15 cellular contexts compared by ENCODE assay signal in genomic region chr2:6957910-6958615, GRCh38. TPM values are rescaled to one million over a fixed set of nuclear protein-coding genes. Genes with fewer than 3 reads are reported as not detected.
A peak's percentile ranks its signal among the peaks of the same experiment; 100 is the strongest.
DNase-seq lines count a peak whose midpoint lies in the region; ATAC-seq and TF ChIP-seq lines count a peak whose summit lies in the region.
"Had no signal": no experiment of that assay in that cellular context is flagged by ENCODE, and none has a peak within 500 bp of the region (broad histone marks: within the 10 kb centered on the region; RNA-seq: fewer than 3 reads in every experiment).

No MANE protein-coding gene starts in this region.

- no peaks in the 10 kb centered on the region for H3K27me3 ChIP-seq in naive thymus-derived CD4-positive, alpha-beta T cell (ENCODE audit: control insufficient read depth in 2 of 2, insufficient read depth in 2 of 2, low read length in 2 of 2)
- H3K27me3 ChIP-seq in vagina: no peaks in the 10 kb centered on the region
- H3K27me3 ChIP-seq: brain microvascular endothelial cell had no signal

- TF ChIP-seq CTCF in choroid plexus epithelial cell (conservative IDR thresholded peaks at IDR 0.05; ENCODE audit: low read depth, low read length) (no peak), vagina (IDR thresholded peaks at IDR 0.05) (no peak)

- peak overlapping the region in 5 of 9 donors; percentile 25 to 75 (median 40) for H3K27ac Mint-ChIP-seq in naive thymus-derived CD4-positive, alpha-beta T cell
- H3K27ac Mint-ChIP-seq: activated naive CD4-positive, alpha-beta T cell treated with anti-CD3 and anti-CD28 coated beads for 36 hours; effector memory CD8-positive, alpha-beta T cell had no signal

- intact Hi-C loops in Right ventricle myocardium inferior (cut with DNase I) (no loop called here), cardiac septum (cut with DNase I) (no loop called here), vagina (cut with DNase I) (no loop called here)
- intact Hi-C loops in naive thymus-derived CD4-positive, alpha-beta T cell (cut with micrococcal nuclease): loop anchor here in 1 of 2 donors (2.0 kb wide), 1 partner anchor 17 kb away; no protein-coding TSS in a partner anchor

- peaks cover 0 to 21% of the 10 kb centered on the region in 2 donors for H3K4me1 ChIP-seq in naive thymus-derived CD4-positive, alpha-beta T cell (ENCODE audit: control insufficient read depth in 2 of 2, insufficient read depth in 2 of 2, low read length in 2 of 2)
- peaks cover 53% of the 10 kb centered on the region for H3K4me1 ChIP-seq in vagina

- no peaks in the 10 kb centered on the region for H3K27me3 Mint-ChIP-seq in naive thymus-derived CD4-positive, alpha-beta T cell
- H3K27me3 Mint-ChIP-seq: effector memory CD8-positive, alpha-beta T cell had no signal

- no peaks in the 10 kb centered on the region for H3K9me3 ChIP-seq in naive thymus-derived CD4-positive, alpha-beta T cell (ENCODE audit: control insufficient read depth in 2 of 3, low read length in 3 of 3)
- no peaks in the 10 kb centered on the region for H3K9me3 ChIP-seq in vagina

- H3K36me3 Mint-ChIP-seq in naive thymus-derived CD4-positive, alpha-beta T cell: peaks cover 5 to 22% (median 17%) of the 10 kb centered on the region in 5 donors

- ATAC-seq in Right ventricle myocardium inferior (peak; percentile 40), left lobe of liver (no peak)
- ATAC-seq in naive thymus-derived CD4-positive, alpha-beta T cell: no peak
- ATAC-seq: effector memory CD8-positive, alpha-beta T cell; left colon; stimulated activated naive CD8-positive, alpha-beta T cell treated with anti-CD3 and anti-CD28 coated beads, Interleukin-15, Interleukin-2, amounts not matched to agents 100 U/mL and 50 U/mL, for 24 hours had no signal

- CTCF ChIA-PET in naive thymus-derived CD4-positive, alpha-beta T cell (lab: Charles Lee): interaction anchor here (0.9 kb wide), 2 partner anchors 31 to 62 kb away, joined by 3 to 4 read pairs; no protein-coding TSS in a partner anchor

- no peak for DNase-seq in Right ventricle myocardium inferior (ENCODE audit: missing footprints)
- no peak for DNase-seq in cardiac septum (ENCODE audit: low spot score)
- peak; percentile 57 for DNase-seq in choroid plexus epithelial cell (ENCODE audit: low read depth)
- no peak for DNase-seq in naive thymus-derived CD4-positive, alpha-beta T cell
- peak in 1 of 2 donors; percentile 72 for DNase-seq in vagina (ENCODE audit: extremely low spot score in 2 of 2)
- no peak for DNase-seq in left lobe of liver (ENCODE audit: low spot score)
- no peak for DNase-seq in DMS53 treated with DMSO at 0.1 percent for 48 hours (lab: John Stamatoyannopoulos, UW; ENCODE audit: unreplicated experiment)
- no peak for DNase-seq in NCI-H774 (lab: John Stamatoyannopoulos, UW)
- DNase-seq: activated naive CD4-positive, alpha-beta T cell treated with anti-CD3 and anti-CD28 coated beads for 36 hours; brain microvascular endothelial cell; effector memory CD8-positive, alpha-beta T cell; left colon; NCI-H2107; SHP77 treated with DMSO at 0.1 percent for 48 hours; stimulated activated naive CD8-positive, alpha-beta T cell treated with anti-CD3 and anti-CD28 coated beads, Interleukin-15, Interleukin-2, amounts not matched to agents 100 U/mL and 50 U/mL, for 24 hours had no signal

- H3K4me3 ChIP-seq in choroid plexus epithelial cell (ENCODE audit: low read depth, low read length) (no peak overlapping the region), vagina (no peak overlapping the region)
- H3K4me3 ChIP-seq in naive thymus-derived CD4-positive, alpha-beta T cell (ENCODE audit: low read length): no peak overlapping the region

- POLR2A ChIA-PET in naive thymus-derived CD4-positive, alpha-beta T cell (lab: Charles Lee): interaction anchor here (0.5 to 1.0 kb wide), 3 partner anchors 28 to 68 kb away, joined by 4 read pairs; no protein-coding TSS in a partner anchor

- peaks cover 0 to 14% (median 0%) of the 10 kb centered on the region in 3 experiments for H3K36me3 ChIP-seq in naive thymus-derived CD4-positive, alpha-beta T cell (ENCODE audit: control insufficient read depth in 2 of 3, insufficient read depth in 3 of 3, low read length in 3 of 3)
- no peaks in the 10 kb centered on the region for H3K36me3 ChIP-seq in vagina
- H3K36me3 ChIP-seq: brain microvascular endothelial cell had no signal

- H3K4me3 Mint-ChIP-seq in naive thymus-derived CD4-positive, alpha-beta T cell: no peak overlapping the region
- H3K4me3 Mint-ChIP-seq: activated naive CD4-positive, alpha-beta T cell treated with anti-CD3 and anti-CD28 coated beads for 36 hours; effector memory CD8-positive, alpha-beta T cell had no signal

- H3K27ac ChIP-seq in naive thymus-derived CD4-positive, alpha-beta T cell (ENCODE audit: low read depth, low read length): no peak overlapping the region
- peak overlapping the region; percentile 76 for H3K27ac ChIP-seq in vagina
- H3K27ac ChIP-seq: brain microvascular endothelial cell had no signal

- no peaks in the 10 kb centered on the region for H3K9me3 Mint-ChIP-seq in naive thymus-derived CD4-positive, alpha-beta T cell
- H3K9me3 Mint-ChIP-seq: activated naive CD4-positive, alpha-beta T cell treated with anti-CD3 and anti-CD28 coated beads for 36 hours; effector memory CD8-positive, alpha-beta T cell had no signal

- peaks cover 10 to 93% (median 82%) of the 10 kb centered on the region in 7 donors for H3K4me1 Mint-ChIP-seq in naive thymus-derived CD4-positive, alpha-beta T cell

- TF ChIP-seq POLR2A in vagina (IDR thresholded peaks at IDR 0.05): no peak

RNA-seq across cellular contexts. Expression of gene RNF144A, which starts 40.9 kb away (rescaled TPM):
- total RNA-seq in Right ventricle myocardium inferior (16.9 TPM), cardiac septum (11.7 TPM), vagina (17.2 TPM), left lobe of liver (3.2 TPM)
- total RNA-seq in naive thymus-derived CD4-positive, alpha-beta T cell: 10 to 100 TPM; 40.0 to 74.4 (median 61.2) TPM
- polyA plus RNA-seq in naive thymus-derived CD4-positive, alpha-beta T cell: 10 to 100 TPM; 21.2 to 23.5 TPM
